9 cellular contexts compared by ENCODE assay signal in the genomic region with DNA sequence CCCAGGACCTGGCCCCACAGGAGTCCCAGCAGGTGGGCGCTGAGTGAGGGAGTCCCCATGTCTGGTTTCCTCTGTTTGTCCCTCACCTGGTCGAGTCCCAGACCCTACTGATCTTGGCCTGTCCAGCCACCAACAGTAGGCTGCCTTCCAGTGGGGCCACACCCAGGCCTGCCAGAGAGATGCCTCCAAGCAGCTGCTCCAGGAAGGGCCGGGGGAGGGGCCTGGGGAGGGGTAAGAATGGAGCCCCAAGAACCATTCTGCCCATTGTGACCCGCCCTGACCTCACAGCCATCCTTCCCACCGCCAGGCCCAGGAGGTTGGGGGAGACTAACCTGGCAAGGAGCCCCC. TPM values are rescaled to one million over a fixed set of nuclear protein-coding genes. Genes with fewer than 3 reads are reported as not detected.
A peak's percentile ranks its signal among the peaks of the same experiment; 100 is the strongest.
DNase-seq lines count a peak whose midpoint lies in the region; ATAC-seq lines count a peak whose summit lies in the region.
"Had no signal": no experiment of that assay in that cellular context is flagged by ENCODE, and none has a peak within 500 bp of the region (broad histone marks: within the 10 kb centered on the region; RNA-seq: fewer than 3 reads in every experiment).

No MANE protein-coding gene starts in this region.

- no peaks in the 10 kb centered on the region for H3K9me3 Mint-ChIP-seq in T-helper 1 cell treated with Interleukin-12 subunit alpha and Interleukin-12 subunit beta and Interleukin-4 antibody, amounts not matched to agents 30 μg/mL and 1 μg/mL, for 36 hours
- no peaks in the 10 kb centered on the region for H3K9me3 Mint-ChIP-seq in activated T-helper 1 cell treated with anti-CD3 and anti-CD28 coated beads, Interleukin-12 subunit alpha, Interleukin-12 subunit beta, Interleukin-2, Interleukin-4 antibody, amounts not matched to agents 30 ng/mL and 10 ng/mL and 1 ng/mL, durations not matched to agents 14 hours and 24 hours and 36 hours
- H3K9me3 Mint-ChIP-seq in immature natural killer cell, result no peaks in the 10 kb centered on the region

- intact Hi-C loops in activated T-helper 1 cell treated with anti-CD3 and anti-CD28 coated beads, Interleukin-12 subunit alpha, Interleukin-12 subunit beta, Interleukin-2, Interleukin-4 antibody, amounts not matched to agents 30 ng/mL and 10 ng/mL and 1 ng/mL, durations not matched to agents 14 hours and 24 hours and 36 hours (cut with micrococcal nuclease), result loop anchor here (1.0 to 2.0 kb wide), 10 partner anchors 13 to 409 kb away; a partner anchor contains a TSS

- no peak for ATAC-seq in HG02870 (IDR thresholded peaks at IDR 0.05; ENCODE audit: unreplicated experiment)
- ATAC-seq in GM21825 (IDR thresholded peaks at IDR 0.05; ENCODE audit: unreplicated experiment), result no peak

- no peak overlapping the region for H3K27ac Mint-ChIP-seq in T-helper 1 cell treated with Interleukin-12 subunit alpha and Interleukin-12 subunit beta and Interleukin-4 antibody, amounts not matched to agents 30 μg/mL and 1 μg/mL, for 36 hours
- H3K27ac Mint-ChIP-seq in activated T-helper 1 cell treated with anti-CD3 and anti-CD28 coated beads, Interleukin-12 subunit alpha, Interleukin-12 subunit beta, Interleukin-2, Interleukin-4 antibody, amounts not matched to agents 30 ng/mL and 10 ng/mL and 1 ng/mL, durations not matched to agents 14 hours and 24 hours and 36 hours, result peak overlapping the region; percentile 79
- peak overlapping the region in 1 of 6 donors; percentile 82 for H3K27ac Mint-ChIP-seq in immature natural killer cell

- peaks cover 6% of the 10 kb centered on the region for H3K4me1 Mint-ChIP-seq in T-helper 1 cell treated with Interleukin-12 subunit alpha and Interleukin-12 subunit beta and Interleukin-4 antibody, amounts not matched to agents 30 μg/mL and 1 μg/mL, for 36 hours (ENCODE audit: low read depth)
- H3K4me1 Mint-ChIP-seq in activated T-helper 1 cell treated with anti-CD3 and anti-CD28 coated beads, Interleukin-12 subunit alpha, Interleukin-12 subunit beta, Interleukin-2, Interleukin-4 antibody, amounts not matched to agents 30 ng/mL and 10 ng/mL and 1 ng/mL, durations not matched to agents 14 hours and 24 hours and 36 hours (ENCODE audit: low read depth), result peaks cover 11% of the 10 kb centered on the region
- H3K4me1 Mint-ChIP-seq in immature natural killer cell, result peaks cover 11 to 15% of the 10 kb centered on the region in 2 donors

- H3K9ac ChIP-seq in subcutaneous abdominal adipose tissue (ENCODE audit: low read length in 5 of 5), result peak overlapping the region in 4 of 5 donors; percentile 66 to 79 (median 74)

- no peak overlapping the region for H3K27ac ChIP-seq in subcutaneous abdominal adipose tissue (ENCODE audit: low read depth, low read length)

- no peaks in the 10 kb centered on the region for H3K27me3 ChIP-seq in subcutaneous abdominal adipose tissue (ENCODE audit: control insufficient read depth in 5 of 5, insufficient read depth in 4 of 5, low read length in 5 of 5)

- no peaks in the 10 kb centered on the region for H3K36me3 Mint-ChIP-seq in T-helper 1 cell treated with Interleukin-12 subunit alpha and Interleukin-12 subunit beta and Interleukin-4 antibody, amounts not matched to agents 30 μg/mL and 1 μg/mL, for 36 hours (ENCODE audit: low read depth)
- no peaks in the 10 kb centered on the region for H3K36me3 Mint-ChIP-seq in activated T-helper 1 cell treated with anti-CD3 and anti-CD28 coated beads, Interleukin-12 subunit alpha, Interleukin-12 subunit beta, Interleukin-2, Interleukin-4 antibody, amounts not matched to agents 30 ng/mL and 10 ng/mL and 1 ng/mL, durations not matched to agents 14 hours and 24 hours and 36 hours (ENCODE audit: low read depth)
- H3K36me3 Mint-ChIP-seq in immature natural killer cell, result no peaks in the 10 kb centered on the region

- H3K4me1 ChIP-seq in subcutaneous abdominal adipose tissue (ENCODE audit: control insufficient read depth in 5 of 5, insufficient read depth in 5 of 5, low read length in 5 of 5), result peaks cover 6 to 18% (median 13%) of the 10 kb centered on the region in 5 donors

- H3K9me3 ChIP-seq in subcutaneous abdominal adipose tissue (ENCODE audit: control insufficient read depth in 5 of 5, low read length in 5 of 5), result no peaks in the 10 kb centered on the region

- peaks cover 0 to 16% (median 2%) of the 10 kb centered on the region in 5 donors for H3K36me3 ChIP-seq in subcutaneous abdominal adipose tissue (ENCODE audit: control insufficient read depth in 5 of 5, insufficient read depth in 5 of 5, low read length in 5 of 5)

- DNase-seq in T-helper 1 cell (no peak), immature natural killer cell (no peak), cerebellar cortex (ENCODE audit: low spot score) (no peak)
- DNase-seq in activated T-helper 1 cell treated with anti-CD3 and anti-CD28 coated beads, Interleukin-12 subunit alpha, Interleukin-12 subunit beta, Interleukin-2, Interleukin-4 antibody, amounts not matched to agents 30 ng/mL and 10 ng/mL and 1 ng/mL, durations not matched to agents 14 hours and 24 hours and 36 hours (ENCODE audit: low spot score), result no peak
- DNase-seq: stimulated activated CD4-positive, alpha-beta T cell treated with anti-CD3 and anti-CD28 coated beads, Interleukin-4, amount 100 ng/mL, for 4 hours had no signal

- peak overlapping the region in 4 of 5 donors; percentile 66 to 73 (median 72) for H3K4me3 ChIP-seq in subcutaneous abdominal adipose tissue (ENCODE audit: low read depth in 1 of 5, low read length in 5 of 5)

- H3K27me3 Mint-ChIP-seq in T-helper 1 cell treated with Interleukin-12 subunit alpha and Interleukin-12 subunit beta and Interleukin-4 antibody, amounts not matched to agents 30 μg/mL and 1 μg/mL, for 36 hours (ENCODE audit: low read depth), result peaks cover 21% of the 10 kb centered on the region
- H3K27me3 Mint-ChIP-seq in activated T-helper 1 cell treated with anti-CD3 and anti-CD28 coated beads, Interleukin-12 subunit alpha, Interleukin-12 subunit beta, Interleukin-2, Interleukin-4 antibody, amounts not matched to agents 30 ng/mL and 10 ng/mL and 1 ng/mL, durations not matched to agents 14 hours and 24 hours and 36 hours (ENCODE audit: insufficient read depth), result peaks cover 12% of the 10 kb centered on the region
- H3K27me3 Mint-ChIP-seq in immature natural killer cell (ENCODE audit: low read depth in 3 of 3), result peaks cover 2 to 15% (median 9%) of the 10 kb centered on the region in 3 donors

- H3K4me3 Mint-ChIP-seq in T-helper 1 cell treated with Interleukin-12 subunit alpha and Interleukin-12 subunit beta and Interleukin-4 antibody, amounts not matched to agents 30 μg/mL and 1 μg/mL, for 36 hours, result peak overlapping the region; percentile 76
- peak overlapping the region; percentile 77 for H3K4me3 Mint-ChIP-seq in activated T-helper 1 cell treated with anti-CD3 and anti-CD28 coated beads, Interleukin-12 subunit alpha, Interleukin-12 subunit beta, Interleukin-2, Interleukin-4 antibody, amounts not matched to agents 30 ng/mL and 10 ng/mL and 1 ng/mL, durations not matched to agents 14 hours and 24 hours and 36 hours
- H3K4me3 Mint-ChIP-seq in immature natural killer cell, result peak overlapping the region; percentile 45 to 83 (median 68)

RNA-seq across cellular contexts. Expression of a gene that starts 0.7 kb away (rescaled TPM):
- total RNA-seq in activated T-helper 1 cell treated with anti-CD3 and anti-CD28 coated beads, Interleukin-12 subunit alpha, Interleukin-12 subunit beta, Interleukin-2, Interleukin-4 antibody, amounts not matched to agents 30 ng/mL and 10 ng/mL and 1 ng/mL, durations not matched to agents 14 hours and 24 hours and 36 hours, result 20.5 and 22.5 TPM in 2 replicates
- polyA plus RNA-seq in immature natural killer cell, result 10 to 100 TPM in 1 of 3 donors, 1 to 10 TPM in 2; 9.8 to 23.0 (median 9.9) TPM

RNA-seq across cellular contexts. Expression of a gene that starts 12.8 kb away (rescaled TPM):
- 0.05 and 0.07 TPM in 2 replicates for total RNA-seq in activated T-helper 1 cell treated with anti-CD3 and anti-CD28 coated beads, Interleukin-12 subunit alpha, Interleukin-12 subunit beta, Interleukin-2, Interleukin-4 antibody, amounts not matched to agents 30 ng/mL and 10 ng/mL and 1 ng/mL, durations not matched to agents 14 hours and 24 hours and 36 hours
- not detected for polyA plus RNA-seq in immature natural killer cell

RNA-seq across cellular contexts. Expression of a gene that starts 15.2 kb away (rescaled TPM):
- not detected in 2 replicates for total RNA-seq in activated T-helper 1 cell treated with anti-CD3 and anti-CD28 coated beads, Interleukin-12 subunit alpha, Interleukin-12 subunit beta, Interleukin-2, Interleukin-4 antibody, amounts not matched to agents 30 ng/mL and 10 ng/mL and 1 ng/mL, durations not matched to agents 14 hours and 24 hours and 36 hours
- polyA plus RNA-seq in immature natural killer cell, result not detected

RNA-seq across cellular contexts. Expression of a gene that starts 39.5 kb away (rescaled TPM):
- 2.6 and 3.8 TPM in 2 replicates for total RNA-seq in activated T-helper 1 cell treated with anti-CD3 and anti-CD28 coated beads, Interleukin-12 subunit alpha, Interleukin-12 subunit beta, Interleukin-2, Interleukin-4 antibody, amounts not matched to agents 30 ng/mL and 10 ng/mL and 1 ng/mL, durations not matched to agents 14 hours and 24 hours and 36 hours
- under 1 TPM in 1 of 3 donors, not detected in 2; 1.00 TPM for polyA plus RNA-seq in immature natural killer cell
